8 cellular contexts compared by ENCODE assay signal in genomic region chr6:107458687-107459282, GRCh38. TPM values are rescaled to one million over a fixed set of nuclear protein-coding genes. Genes with fewer than 3 reads are reported as not detected.
DNase-seq lines count a peak whose midpoint lies in the region; ATAC-seq and TF ChIP-seq lines count a peak whose summit lies in the region.

No MANE protein-coding gene starts in this region.

- no peak overlapping the region for H2BK5ac ChIP-seq in neuronal stem cell (ENCODE audit: low read length)

- peak overlapping the region; percentile 87 for H3K9ac ChIP-seq in neuronal stem cell (ENCODE audit: low read depth, low read length, poor library complexity)

- H2AK5ac ChIP-seq in neuronal stem cell (ENCODE audit: low read depth, low read length): no peak overlapping the region

- no peak overlapping the region for H2BK120ac ChIP-seq in neuronal stem cell (ENCODE audit: low read depth, low read length)

- no peaks in the 10 kb centered on the region for H3K27me3 ChIP-seq in A673 (replicated peaks; ENCODE audit: insufficient read depth, low read depth, low read length, poor library complexity)
- peaks cover 0 to 6% (median 0%) of the 10 kb centered on the region in 3 experiments for H3K27me3 ChIP-seq in neuronal stem cell (ENCODE audit: control insufficient read depth in 3 of 3, insufficient read depth in 3 of 3, low read depth in 1 of 3, low read length in 3 of 3)

- H3K4me1 ChIP-seq in A673 (ENCODE audit: insufficient read depth, low read length, poor library complexity, severe bottlenecking) (peaks cover 2% of the 10 kb centered on the region), neuronal stem cell (ENCODE audit: control insufficient read depth in 2 of 2, insufficient read depth in 1 of 2, low read depth in 1 of 2, low read length in 2 of 2) (peaks cover 0 to 1% of the 10 kb centered on the region in 2 donors)

- intact Hi-C loops in A673 (cut with micrococcal nuclease; ENCODE audit: unreplicated experiment): no loop called here

- WGBS in neuronal stem cell (ENCODE audit: extremely low coverage in 2 of 2, insufficient read length in 2 of 2, insufficient replicate concordance in 1 of 2), 2 donors: no CpG with 5 or more reads among the region's 29 CpGs

- H4K91ac ChIP-seq in neuronal stem cell (ENCODE audit: low read depth, low read length, poor library complexity): no peak overlapping the region

- H4K8ac ChIP-seq in neuronal stem cell (ENCODE audit: low read depth, low read length): no peak overlapping the region

- H3K23ac ChIP-seq in neuronal stem cell (ENCODE audit: low read depth, low read length, poor library complexity): peak overlapping the region; percentile 22

- H2AFZ ChIP-seq in neuronal stem cell (ENCODE audit: low read length): peak overlapping the region; percentile 89

- H2BK12ac ChIP-seq in neuronal stem cell (ENCODE audit: low read length): no peak overlapping the region

- BruUV-seq in A673 (replicated peaks; lab: Mats Ljungman, UMichigan): TSS peak; percentile 38

- no peaks in the 10 kb centered on the region for H3K79me1 ChIP-seq in neuronal stem cell (ENCODE audit: low read depth, low read length)

- ATAC-seq in HG02870 (IDR thresholded peaks at IDR 0.05; ENCODE audit: unreplicated experiment): peak; percentile 28

- H3K4me2 ChIP-seq in neuronal stem cell (ENCODE audit: insufficient read depth, low read length, poor library complexity, severe bottlenecking): peak overlapping the region; percentile 59

- POLR2A ChIA-PET in A673 (lab: Charles Lee; ENCODE audit: low non-redundant PET): interaction anchor here (0.6 kb wide), 1 partner anchor 498 kb away, joined by 3 read pairs; no protein-coding TSS in a partner anchor

- H3K4me3 ChIP-seq in A673 (ENCODE audit: low read depth, low read length, poor library complexity, severe bottlenecking): peak overlapping the region; percentile 83
- peak overlapping the region; percentile 97 to 99 for H3K4me3 ChIP-seq in foreskin fibroblast (ENCODE audit: low read depth in 1 of 2, low read length in 2 of 2)
- H3K4me3 ChIP-seq in neuronal stem cell (ENCODE audit: low read length in 2 of 2): peak overlapping the region; percentile 74 to 96

- DNase-seq in A673 (ENCODE audit: low spot score): peak; percentile 10
- peak; percentile 32 for DNase-seq in GM13977 (ENCODE audit: low spot score)
- peak; percentile 60 for DNase-seq in NCI-H2171 treated with DMSO at 0.1 percent for 48 hours (lab: John Stamatoyannopoulos, UW)
- DNase-seq in activated CD8-positive, alpha-beta memory T cell treated with anti-CD3 and anti-CD28 coated beads, Interleukin-2, amount 50 U/mL, for 4 hours: peak; percentile 38
- peak; percentile 3 to 33 for DNase-seq in foreskin fibroblast
- DNase-seq in neuronal stem cell (ENCODE audit: low spot score): no peak
- no peak for DNase-seq in NK-92 (lab: John Stamatoyannopoulos, UW; ENCODE audit: unreplicated experiment)

- no peak overlapping the region for H3K4ac ChIP-seq in neuronal stem cell (ENCODE audit: low read length)

- in situ Hi-C loops in GM13977 (cut with MboI; ENCODE audit: low pct_unique_long_range_greater_than_20kb, low sequenced_read_pairs, unreplicated experiment): no loop called here

- peak overlapping the region; percentile 58 for H3K14ac ChIP-seq in neuronal stem cell (ENCODE audit: low read length)

- no peak for TF ChIP-seq CTCF in A673 (conservative IDR thresholded peaks at IDR 0.05; ENCODE audit: low read depth, low read length)
- no peak for TF ChIP-seq CTCF in GM13977 (IDR thresholded peaks at IDR 0.05; ENCODE audit: extremely low read depth, insufficient read depth, missing control alignments)
- no peak for TF ChIP-seq CTCF in foreskin fibroblast (IDR thresholded peaks at IDR 0.05; ENCODE audit: low read depth, low read length)

- no peaks in the 10 kb centered on the region for H3K36me3 ChIP-seq in A673 (ENCODE audit: insufficient read depth, low read length, poor library complexity, severe bottlenecking)
- H3K36me3 ChIP-seq in neuronal stem cell (replicated peaks in 1 of 2; ENCODE audit: control insufficient read depth in 2 of 2, insufficient read depth in 2 of 2, low read length in 2 of 2): no peaks in the 10 kb centered on the region

- peak overlapping the region; percentile 61 for H3K18ac ChIP-seq in neuronal stem cell (ENCODE audit: low read length)

- H3K27ac ChIP-seq in A673 (ENCODE audit: low read depth, low read length, poor library complexity, severe bottlenecking) (peak overlapping the region; percentile 79), neuronal stem cell (replicated peaks; ENCODE audit: low read length) (peak overlapping the region; percentile 51)

- H3K9me3 ChIP-seq in A673 (ENCODE audit: low read depth, low read length, poor library complexity, severe bottlenecking) (no peaks in the 10 kb centered on the region), neuronal stem cell (replicated peaks in 1 of 2; ENCODE audit: control insufficient read depth in 2 of 2, insufficient read depth in 1 of 2, low read depth in 1 of 2, low read length in 2 of 2) (no peaks in the 10 kb centered on the region)

- peak overlapping the region; percentile 33 for H2BK15ac ChIP-seq in neuronal stem cell (ENCODE audit: low read length)

- CTCF ChIA-PET in A673 (lab: Charles Lee): no interaction called here

RNA-seq across cellular contexts. Expression of gene PDSS2, which starts 0.6 kb away (rescaled TPM):
- 15.8 and 16.1 TPM in 2 replicates for total RNA-seq in A673 (2021)
- polyA plus RNA-seq in neuronal stem cell (2013, experiment 1 of 2): 7.8 TPM
- 7.1 TPM for polyA plus RNA-seq in neuronal stem cell (2013, experiment 2 of 2)

RNA-seq across cellular contexts. Expression of gene SOBP, which starts 31.1 kb away (rescaled TPM):
- 3.3 TPM in 2 replicates for total RNA-seq in A673 (2021)
- 11.5 TPM for polyA plus RNA-seq in neuronal stem cell (2013, experiment 1 of 2)
- 11.8 TPM for polyA plus RNA-seq in neuronal stem cell (2013, experiment 2 of 2)

Comparison
In these comparisons a context has a peak if more than half of its experiments do, and no peak if none do; other contexts are left out.
1. DNase-seq: peak in A673 (single experiment), GM13977 (single experiment), NCI-H2171 treated with DMSO at 0.1 percent for 48 hours (single experiment), activated CD8-positive, alpha-beta memory T cell treated with anti-CD3 and anti-CD28 coated beads, Interleukin-2, amount 50 U/mL, for 4 hours (single experiment) and foreskin fibroblast (2 of 2); none in neuronal stem cell (single experiment) and NK-92 (single experiment).
2. Peak in every context shown above with its lines, with median percentiles within 50 percentile points of each other: H3K4me3 ChIP-seq.